Comparison of ENCODE assay signal across 8 cellular contexts in the genomic region with DNA sequence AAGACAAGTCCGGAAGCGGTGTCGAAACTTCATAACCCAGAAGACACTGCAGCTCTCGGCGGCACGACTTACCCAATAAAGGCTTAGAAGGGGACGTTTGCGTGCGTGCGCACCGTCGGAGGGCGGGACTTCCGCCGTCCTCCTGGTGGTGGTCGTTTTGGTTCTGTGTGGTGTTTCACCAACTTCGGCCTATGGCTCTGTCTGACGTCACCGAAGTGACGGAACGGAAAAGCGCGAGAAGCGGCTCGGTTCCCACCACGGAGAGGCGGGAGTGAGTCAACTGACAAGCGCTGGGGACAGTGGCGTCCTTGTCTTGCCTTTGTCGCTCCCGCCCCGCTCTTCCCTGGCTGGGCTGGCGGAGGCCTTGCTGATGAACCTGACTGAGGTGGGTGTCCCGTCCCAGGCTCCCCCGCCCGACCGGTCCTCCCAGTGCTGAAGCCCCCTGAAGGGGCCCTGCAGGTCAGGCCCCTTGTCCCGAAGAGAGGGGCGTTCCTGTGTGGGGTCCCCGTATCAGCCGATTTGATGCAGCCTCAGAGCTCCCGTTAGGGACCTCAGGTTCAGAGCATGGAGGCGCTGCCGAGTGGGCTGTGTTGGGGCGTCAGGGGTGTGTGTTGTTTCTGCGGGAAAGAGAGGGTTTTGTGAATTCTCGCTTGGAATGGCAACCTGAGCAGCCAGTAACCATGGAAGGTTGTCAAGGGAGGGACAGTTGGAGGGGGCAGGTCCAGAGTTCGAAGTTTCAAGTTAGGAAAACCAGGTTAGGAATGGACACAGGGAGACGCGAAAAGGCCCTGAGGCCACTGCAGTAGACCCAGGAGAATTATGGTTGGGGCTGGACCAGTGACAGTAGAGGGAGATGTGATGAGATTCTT. TPM values are rescaled to one million over a fixed set of nuclear protein-coding genes. Genes with fewer than 3 reads are reported as not detected.
A peak's percentile ranks its signal among the peaks of the same experiment; 100 is the strongest.
DNase-seq lines count a peak whose midpoint lies in the region; ATAC-seq and TF ChIP-seq lines count a peak whose summit lies in the region.

A gene (plus strand): TSS at position 125 of the 869 bp plus-strand sequence. CDS start 246 bp downstream, at position 371.

- CTCF ChIA-PET in GM10248 (lab: Yijun Ruan, JAX), result interaction anchor here (1.0 to 2.5 kb wide), 6 partner anchors 14 to 36 kb away, joined by 3 to 13 read pairs (median 3); no protein-coding TSS in a partner anchor

- H3K4me3 Mint-ChIP-seq in activated naive CD4-positive, alpha-beta T cell treated with anti-CD3 and anti-CD28 coated beads, Interleukin-2, amount 50 U/mL, for 24 hours, result peak within 1 kb of the TSS; percentile 94

- H3K27me3 Mint-ChIP-seq in activated naive CD4-positive, alpha-beta T cell treated with anti-CD3 and anti-CD28 coated beads, Interleukin-2, amount 50 U/mL, for 24 hours, result no peaks in the 10 kb centered on the region

- DNase-seq in GM10248 (ENCODE audit: extremely low spot score), result peak; percentile 92
- peak; percentile 96 for DNase-seq in NCI-H1092 (lab: John Stamatoyannopoulos, UW)
- DNase-seq in globus pallidus (ENCODE audit: low spot score), result peak; percentile 98
- DNase-seq in occipital lobe (lab: John Stamatoyannopoulos, UW), result peak; percentile 98

- peak within 1 kb of the TSS; percentile 94 for H3K27ac Mint-ChIP-seq in activated naive CD4-positive, alpha-beta T cell treated with anti-CD3 and anti-CD28 coated beads, Interleukin-2, amount 50 U/mL, for 24 hours

- TF ChIP-seq CTCF in GM10248 (IDR thresholded peaks at IDR 0.05; ENCODE audit: control extremely low read depth, extremely low read depth, low read depth, missing control alignments), result peak; percentile 34

- H3K9me3 Mint-ChIP-seq in activated naive CD4-positive, alpha-beta T cell treated with anti-CD3 and anti-CD28 coated beads, Interleukin-2, amount 50 U/mL, for 24 hours, result peaks cover 8% of the 10 kb centered on the region

- peak within 1 kb of the TSS; percentile 91 for H3K27ac ChIP-seq in temporal lobe (ENCODE audit: low read depth, low read length)

- POLR2A ChIA-PET in GM10248 (lab: Yijun Ruan, JAX), result no interaction called here

- H3K36me3 Mint-ChIP-seq in activated naive CD4-positive, alpha-beta T cell treated with anti-CD3 and anti-CD28 coated beads, Interleukin-2, amount 50 U/mL, for 24 hours, result peaks cover 43% of the 10 kb centered on the region

- ATAC-seq in HG02571 (IDR thresholded peaks at IDR 0.05; ENCODE audit: unreplicated experiment) (peak; percentile 89), SK-N-SH treated with all-trans-retinoic acid at 6 μM for 48 hours (peak; percentile 100)

- peaks cover 45% of the 10 kb centered on the region for H3K4me1 Mint-ChIP-seq in activated naive CD4-positive, alpha-beta T cell treated with anti-CD3 and anti-CD28 coated beads, Interleukin-2, amount 50 U/mL, for 24 hours

TF ChIP-seq in SK-N-SH treated with all-trans-retinoic acid at 6 μM for 48 hours, 23 proteins besides CTCF, POLR2A, EP300 and RAD21:
- TF ChIP-seq, protein P1, sequence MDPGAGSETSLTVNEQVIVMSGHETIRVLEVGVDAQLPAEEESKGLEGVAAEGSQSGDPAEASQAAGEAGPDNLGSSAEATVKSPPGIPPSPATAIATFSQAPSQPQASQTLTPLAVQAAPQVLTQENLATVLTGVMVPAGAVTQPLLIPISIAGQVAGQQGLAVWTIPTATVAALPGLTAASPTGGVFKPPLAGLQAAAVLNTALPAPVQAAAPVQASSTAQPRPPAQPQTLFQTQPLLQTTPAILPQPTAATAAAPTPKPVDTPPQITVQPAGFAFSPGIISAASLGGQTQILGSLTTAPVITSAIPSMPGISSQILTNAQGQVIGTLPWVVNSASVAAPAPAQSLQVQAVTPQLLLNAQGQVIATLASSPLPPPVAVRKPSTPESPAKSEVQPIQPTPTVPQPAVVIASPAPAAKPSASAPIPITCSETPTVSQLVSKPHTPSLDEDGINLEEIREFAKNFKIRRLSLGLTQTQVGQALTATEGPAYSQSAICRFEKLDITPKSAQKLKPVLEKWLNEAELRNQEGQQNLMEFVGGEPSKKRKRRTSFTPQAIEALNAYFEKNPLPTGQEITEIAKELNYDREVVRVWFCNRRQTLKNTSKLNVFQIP (CRISPR knock-in tag; IDR thresholded peaks at IDR 0.05; ENCODE audit: borderline replicate concordance, low read depth), result no peak
- no peak for TF ChIP-seq PPARA (CRISPR knock-in tag; IDR thresholded peaks at IDR 0.05; ENCODE audit: borderline replicate concordance)
- TF ChIP-seq ISL1 (CRISPR knock-in tag; IDR thresholded peaks at IDR 0.05), result no peak
- TF ChIP-seq ZNF565 (CRISPR knock-in tag; conservative IDR thresholded peaks at IDR 0.05; ENCODE audit: low read depth), result no peak
- TF ChIP-seq OSR1 (CRISPR knock-in tag; IDR thresholded peaks at IDR 0.05), result no peak
- TF ChIP-seq, protein P2, sequence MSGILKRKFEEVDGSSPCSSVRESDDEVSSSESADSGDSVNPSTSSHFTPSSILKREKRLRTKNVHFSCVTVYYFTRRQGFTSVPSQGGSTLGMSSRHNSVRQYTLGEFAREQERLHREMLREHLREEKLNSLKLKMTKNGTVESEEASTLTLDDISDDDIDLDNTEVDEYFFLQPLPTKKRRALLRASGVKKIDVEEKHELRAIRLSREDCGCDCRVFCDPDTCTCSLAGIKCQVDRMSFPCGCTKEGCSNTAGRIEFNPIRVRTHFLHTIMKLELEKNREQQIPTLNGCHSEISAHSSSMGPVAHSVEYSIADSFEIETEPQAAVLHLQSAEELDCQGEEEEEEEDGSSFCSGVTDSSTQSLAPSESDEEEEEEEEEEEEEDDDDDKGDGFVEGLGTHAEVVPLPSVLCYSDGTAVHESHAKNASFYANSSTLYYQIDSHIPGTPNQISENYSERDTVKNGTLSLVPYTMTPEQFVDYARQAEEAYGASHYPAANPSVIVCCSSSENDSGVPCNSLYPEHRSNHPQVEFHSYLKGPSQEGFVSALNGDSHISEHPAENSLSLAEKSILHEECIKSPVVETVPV (CRISPR knock-in tag; IDR thresholded peaks at IDR 0.05), result no peak
- TF ChIP-seq, protein P3, sequence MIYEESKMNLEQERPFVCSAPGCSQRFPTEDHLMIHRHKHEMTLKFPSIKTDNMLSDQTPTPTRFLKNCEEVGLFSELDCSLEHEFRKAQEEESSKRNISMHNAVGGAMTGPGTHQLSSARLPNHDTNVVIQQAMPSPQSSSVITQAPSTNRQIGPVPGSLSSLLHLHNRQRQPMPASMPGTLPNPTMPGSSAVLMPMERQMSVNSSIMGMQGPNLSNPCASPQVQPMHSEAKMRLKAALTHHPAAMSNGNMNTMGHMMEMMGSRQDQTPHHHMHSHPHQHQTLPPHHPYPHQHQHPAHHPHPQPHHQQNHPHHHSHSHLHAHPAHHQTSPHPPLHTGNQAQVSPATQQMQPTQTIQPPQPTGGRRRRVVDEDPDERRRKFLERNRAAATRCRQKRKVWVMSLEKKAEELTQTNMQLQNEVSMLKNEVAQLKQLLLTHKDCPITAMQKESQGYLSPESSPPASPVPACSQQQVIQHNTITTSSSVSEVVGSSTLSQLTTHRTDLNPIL (CRISPR knock-in tag; IDR thresholded peaks at IDR 0.05; ENCODE audit: low read depth), result no peak
- TF ChIP-seq RARB (CRISPR knock-in tag; IDR thresholded peaks at IDR 0.05), result no peak
- TF ChIP-seq GLIS3 (CRISPR knock-in tag; IDR thresholded peaks at IDR 0.05), result no peak
- no peak for TF ChIP-seq ZNF8 (CRISPR knock-in tag; IDR thresholded peaks at IDR 0.05)
- TF ChIP-seq TOX (CRISPR knock-in tag; IDR thresholded peaks at IDR 0.05; ENCODE audit: borderline replicate concordance), result no peak
- TF ChIP-seq CSDC2 (CRISPR knock-in tag; IDR thresholded peaks at IDR 0.05), result no peak
- no peak for TF ChIP-seq ZC3H10 (CRISPR knock-in tag; IDR thresholded peaks at IDR 0.05)
- no peak for TF ChIP-seq BACH2 (CRISPR knock-in tag; IDR thresholded peaks at IDR 0.05; ENCODE audit: borderline replicate concordance)
- TF ChIP-seq, protein P4, sequence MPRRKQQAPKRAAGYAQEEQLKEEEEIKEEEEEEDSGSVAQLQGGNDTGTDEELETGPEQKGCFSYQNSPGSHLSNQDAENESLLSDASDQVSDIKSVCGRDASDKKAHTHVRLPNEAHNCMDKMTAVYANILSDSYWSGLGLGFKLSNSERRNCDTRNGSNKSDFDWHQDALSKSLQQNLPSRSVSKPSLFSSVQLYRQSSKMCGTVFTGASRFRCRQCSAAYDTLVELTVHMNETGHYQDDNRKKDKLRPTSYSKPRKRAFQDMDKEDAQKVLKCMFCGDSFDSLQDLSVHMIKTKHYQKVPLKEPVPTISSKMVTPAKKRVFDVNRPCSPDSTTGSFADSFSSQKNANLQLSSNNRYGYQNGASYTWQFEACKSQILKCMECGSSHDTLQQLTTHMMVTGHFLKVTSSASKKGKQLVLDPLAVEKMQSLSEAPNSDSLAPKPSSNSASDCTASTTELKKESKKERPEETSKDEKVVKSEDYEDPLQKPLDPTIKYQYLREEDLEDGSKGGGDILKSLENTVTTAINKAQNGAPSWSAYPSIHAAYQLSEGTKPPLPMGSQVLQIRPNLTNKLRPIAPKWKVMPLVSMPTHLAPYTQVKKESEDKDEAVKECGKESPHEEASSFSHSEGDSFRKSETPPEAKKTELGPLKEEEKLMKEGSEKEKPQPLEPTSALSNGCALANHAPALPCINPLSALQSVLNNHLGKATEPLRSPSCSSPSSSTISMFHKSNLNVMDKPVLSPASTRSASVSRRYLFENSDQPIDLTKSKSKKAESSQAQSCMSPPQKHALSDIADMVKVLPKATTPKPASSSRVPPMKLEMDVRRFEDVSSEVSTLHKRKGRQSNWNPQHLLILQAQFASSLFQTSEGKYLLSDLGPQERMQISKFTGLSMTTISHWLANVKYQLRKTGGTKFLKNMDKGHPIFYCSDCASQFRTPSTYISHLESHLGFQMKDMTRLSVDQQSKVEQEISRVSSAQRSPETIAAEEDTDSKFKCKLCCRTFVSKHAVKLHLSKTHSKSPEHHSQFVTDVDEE (CRISPR knock-in tag; IDR thresholded peaks at IDR 0.05), result no peak
TF ChIP-seq in SK-N-SH treated with all-trans-retinoic acid at 6 μM for 48 hours: peak in this region for 0.

RNA-seq across cellular contexts. Expression of the gene that starts here (rescaled TPM):
- total RNA-seq in occipital lobe, result 49.1 TPM
- total RNA-seq in temporal lobe, result 36.4 TPM

Comparison
In these comparisons a context has a peak if more than half of its experiments do, and no peak if none do; other contexts are left out.
1. Peak in every context shown above with its lines: DNase-seq, ATAC-seq and H3K27ac ChIP-seq.